ENCODE assay signal across 9 cellular contexts in the genomic region with DNA sequence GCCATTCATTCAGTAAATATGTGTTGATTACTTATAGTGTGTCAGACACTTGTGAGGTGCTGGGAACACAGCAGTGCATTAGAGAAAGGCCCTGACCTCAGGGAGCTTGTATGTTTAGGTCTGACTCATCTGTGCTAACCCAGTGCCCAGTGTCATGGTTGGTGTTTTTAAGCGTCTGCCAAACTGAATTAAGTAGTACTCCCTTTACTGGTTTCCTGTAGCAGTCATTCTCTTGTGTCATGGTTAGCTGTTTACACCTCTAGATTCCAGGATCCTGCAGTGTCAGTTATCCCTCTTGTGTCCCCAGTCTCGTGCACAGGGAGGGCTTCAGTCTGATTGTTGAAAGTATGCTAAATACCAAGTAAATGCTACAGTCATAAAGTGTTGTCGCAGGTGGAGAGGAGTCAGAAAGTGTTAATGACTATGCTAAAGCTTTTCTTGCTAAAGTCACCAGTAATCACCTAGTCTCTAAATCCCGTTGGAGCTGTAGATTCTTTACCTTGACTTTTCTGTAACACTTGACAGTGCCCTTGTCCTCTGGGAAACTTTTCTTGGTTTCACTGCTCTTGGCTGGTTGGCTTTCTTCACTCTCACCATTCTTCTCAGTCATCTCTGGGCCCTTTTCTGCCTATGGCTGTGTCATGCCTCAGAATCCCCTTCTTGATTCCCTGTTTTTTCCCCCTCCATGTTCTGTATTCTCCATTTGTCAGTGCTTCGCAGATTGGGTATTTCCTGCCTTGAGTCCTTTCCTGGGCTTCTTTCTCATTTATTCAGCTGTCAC. TPM values are rescaled to one million over a fixed set of nuclear protein-coding genes. Genes with fewer than 3 reads are reported as not detected.
A peak's percentile ranks its signal among the peaks of the same experiment; 100 is the strongest.
DNase-seq lines count a peak whose midpoint lies in the region; ATAC-seq, FAIRE-seq and TF ChIP-seq lines count a peak whose summit lies in the region.
"Had no signal": no experiment of that assay in that cellular context is flagged by ENCODE, and none has a peak within 500 bp of the region (broad histone marks: within the 10 kb centered on the region; RNA-seq: fewer than 3 reads in every experiment).

No MANE protein-coding gene starts in this region.

- no peak for TF ChIP-seq POLR2A in K562 (conservative IDR thresholded peaks at IDR 0.05)

- no peak for FAIRE-seq in K562 (lab: Jason Lieb, UNC)

- POLR2A ChIA-PET in activated CD4-positive, alpha-beta T cell treated with anti-CD3 and anti-CD28 coated beads for 36 hours (lab: Charles Lee), result no interaction called here
- POLR2A ChIA-PET in K562 (lab: Yijun Ruan, JAX), result interaction anchor here (0.8 to 5.1 kb wide), 5 partner anchors 8 to 73 kb away, joined by 3 to 30 read pairs (median 11); a partner anchor contains a TSS

- H3K9me3 ChIP-seq in K562 (replicated peaks; ENCODE audit: control insufficient read depth, insufficient read depth, low read depth, low read length), result no peaks in the 10 kb centered on the region

- H3K36me3 ChIP-seq in K562 (ENCODE audit: control insufficient read depth, insufficient read depth, low read length), result peaks cover 27% of the 10 kb centered on the region; the same call in 2 of the 3 replicates

- H3K27ac Mint-ChIP-seq in activated CD4-positive, alpha-beta T cell treated with anti-CD3 and anti-CD28 coated beads for 36 hours, result no peak overlapping the region
- peak overlapping the region; percentile 9 for H3K27ac Mint-ChIP-seq in progenitor cell of endocrine pancreas
- no peak overlapping the region for H3K27ac Mint-ChIP-seq in stimulated activated memory B cell treated with anti-CD40 and anti-IgM and Interleukin-4, amounts not matched to agents 10 μg/mL and 1 μg/mL and 100 μg/mL, for 72 hours

- H3K79me2 ChIP-seq in K562 (ENCODE audit: control insufficient read depth, insufficient read depth, low read length), result peaks cover 99% of the 10 kb centered on the region

- H3K9ac ChIP-seq in K562 (ENCODE audit: insufficient read depth in 1 of 2, low read depth in 2 of 2, low read length in 2 of 2), result peak overlapping the region in 1 of 2 experiments; percentile 37; a peak in 1 of 4 replicates

- DNase-seq in activated CD4-positive, alpha-beta T cell treated with anti-CD3 and anti-CD28 coated beads for 36 hours, result peak; percentile 19
- no peak for DNase-seq in activated CD4-positive, alpha-beta T cell treated with anti-CD3 and anti-CD28 coated beads, Interleukin-2, amount 50 U/mL, for 4 hours
- DNase-seq in K562 (ENCODE audit: extremely low read depth in 1 of 4, low spot score in 3 of 4) (no peak), progenitor cell of endocrine pancreas (ENCODE audit: low spot score, unreplicated experiment) (no peak), GM10266 (ENCODE audit: extremely low spot score) (no peak), GM13976 (ENCODE audit: low spot score) (no peak)
- DNase-seq: central memory CD4-positive, alpha-beta T cell had no signal

- no peaks in the 10 kb centered on the region for H3K27me3 Mint-ChIP-seq in activated CD4-positive, alpha-beta T cell treated with anti-CD3 and anti-CD28 coated beads for 36 hours
- no peaks in the 10 kb centered on the region for H3K27me3 Mint-ChIP-seq in progenitor cell of endocrine pancreas
- H3K27me3 Mint-ChIP-seq in stimulated activated memory B cell treated with anti-CD40 and anti-IgM and Interleukin-4, amounts not matched to agents 10 μg/mL and 1 μg/mL and 100 μg/mL, for 72 hours, result no peaks in the 10 kb centered on the region

- peaks cover 41% of the 10 kb centered on the region for H4K20me1 ChIP-seq in K562 (replicated peaks; ENCODE audit: control insufficient read depth, insufficient read depth, low read length)

- H3K4me1 ChIP-seq in K562 (replicated peaks in 1 of 2; ENCODE audit: control insufficient read depth in 2 of 2, insufficient read depth in 2 of 2, low read length in 2 of 2), result peaks cover 30 to 72% of the 10 kb centered on the region in 2 experiments

- no TSS peak for BruUV-seq in K562 (replicated peaks; lab: Mats Ljungman, UMichigan)

- H3K27me3 ChIP-seq in K562 (ENCODE audit: control insufficient read depth in 2 of 2, insufficient read depth in 2 of 2, low read length in 2 of 2), result no peaks in the 10 kb centered on the region

- no peaks in the 10 kb centered on the region for H3K36me3 Mint-ChIP-seq in activated CD4-positive, alpha-beta T cell treated with anti-CD3 and anti-CD28 coated beads for 36 hours (ENCODE audit: low read depth)
- no peaks in the 10 kb centered on the region for H3K36me3 Mint-ChIP-seq in progenitor cell of endocrine pancreas (ENCODE audit: insufficient read depth)
- H3K36me3 Mint-ChIP-seq in stimulated activated memory B cell treated with anti-CD40 and anti-IgM and Interleukin-4, amounts not matched to agents 10 μg/mL and 1 μg/mL and 100 μg/mL, for 72 hours, result peaks cover 8% of the 10 kb centered on the region

- peaks cover 9% of the 10 kb centered on the region for H3K9me1 ChIP-seq in K562 (ENCODE audit: control insufficient read depth, insufficient read depth, low read length)

- H3K9me3 Mint-ChIP-seq in activated CD4-positive, alpha-beta T cell treated with anti-CD3 and anti-CD28 coated beads for 36 hours (ENCODE audit: low read depth), result no peaks in the 10 kb centered on the region
- no peaks in the 10 kb centered on the region for H3K9me3 Mint-ChIP-seq in progenitor cell of endocrine pancreas (ENCODE audit: low read depth)
- H3K9me3 Mint-ChIP-seq in stimulated activated memory B cell treated with anti-CD40 and anti-IgM and Interleukin-4, amounts not matched to agents 10 μg/mL and 1 μg/mL and 100 μg/mL, for 72 hours, result no peaks in the 10 kb centered on the region

- ATAC-seq in activated CD4-positive, alpha-beta T cell treated with anti-CD3 and anti-CD28 coated beads for 36 hours, result peak; percentile 72
- peak; percentile 47 for ATAC-seq in HG03354 (IDR thresholded peaks at IDR 0.05; ENCODE audit: poor library complexity, severe bottlenecking, unreplicated experiment)
- peak; percentile 4; the same call in 2 of the 3 replicates for ATAC-seq in K562
- ATAC-seq in stimulated activated memory B cell treated with anti-CD40 and anti-IgM and Interleukin-4, amounts not matched to agents 10 μg/mL and 1 μg/mL and 100 μg/mL, for 72 hours, result no peak

- in situ Hi-C loops in K562 (cut with MboI) (no loop called here), GM13976 (cut with MboI; ENCODE audit: low sequenced_read_pairs, unreplicated experiment) (no loop called here)

- H3K4me2 ChIP-seq in K562 (ENCODE audit: insufficient read depth, low read length), result no peak overlapping the region; the same call in 1 of the 2 replicates

- intact Hi-C loops in activated CD4-positive, alpha-beta T cell treated with anti-CD3 and anti-CD28 coated beads for 36 hours (cut with DNase I, micrococcal nuclease), result no loop called here
- intact Hi-C loops in K562 (cut with micrococcal nuclease), result no loop called here

- WGBS in K562 (ENCODE audit: insufficient coverage, low coverage, missing lambda C conversion rate), result 48% methylated on average over 5 of the region's 5 CpGs

- peaks cover 30% of the 10 kb centered on the region for H3K4me1 Mint-ChIP-seq in activated CD4-positive, alpha-beta T cell treated with anti-CD3 and anti-CD28 coated beads for 36 hours
- peaks cover 25% of the 10 kb centered on the region for H3K4me1 Mint-ChIP-seq in progenitor cell of endocrine pancreas (ENCODE audit: low read depth)
- H3K4me1 Mint-ChIP-seq in stimulated activated memory B cell treated with anti-CD40 and anti-IgM and Interleukin-4, amounts not matched to agents 10 μg/mL and 1 μg/mL and 100 μg/mL, for 72 hours, result peaks cover 47% of the 10 kb centered on the region

- TF ChIP-seq RAD21 in K562 (CRISPR knock-in tag; conservative IDR thresholded peaks at IDR 0.05 in 1 of 2, IDR thresholded peaks at IDR 0.05 in 1 of 2), result no peak

- H3K4me3 Mint-ChIP-seq in activated CD4-positive, alpha-beta T cell treated with anti-CD3 and anti-CD28 coated beads for 36 hours, result no peak overlapping the region
- H3K4me3 Mint-ChIP-seq in progenitor cell of endocrine pancreas (ENCODE audit: low read depth), result no peak overlapping the region
- H3K4me3 Mint-ChIP-seq in stimulated activated memory B cell treated with anti-CD40 and anti-IgM and Interleukin-4, amounts not matched to agents 10 μg/mL and 1 μg/mL and 100 μg/mL, for 72 hours, result no peak overlapping the region

- no peak for TF ChIP-seq CTCF in K562 (IDR thresholded peaks at IDR 0.05 in 2 of 3, conservative IDR thresholded peaks at IDR 0.05 in 1 of 3; ENCODE audit: insufficient read depth in 2 of 3, low read depth in 1 of 3, low read length in 3 of 3)
- TF ChIP-seq CTCF in progenitor cell of endocrine pancreas (IDR thresholded peaks at IDR 0.05; ENCODE audit: unreplicated experiment), result no peak
- TF ChIP-seq CTCF in GM10266 (IDR thresholded peaks at IDR 0.05; ENCODE audit: control insufficient read depth, insufficient read depth, low read depth, missing control alignments), result no peak
- TF ChIP-seq CTCF in GM13976 (IDR thresholded peaks at IDR 0.05; ENCODE audit: borderline replicate concordance, control extremely low read depth, extremely low read depth, insufficient read depth, missing control alignments), result no peak

- CTCF ChIA-PET in activated CD4-positive, alpha-beta T cell treated with anti-CD3 and anti-CD28 coated beads for 36 hours (lab: Charles Lee), result interaction anchor here (1.0 to 1.1 kb wide), 2 partner anchors 11 to 14 kb away, joined by 3 read pairs; a partner anchor contains a TSS
- CTCF ChIA-PET in K562 (lab: Yijun Ruan, JAX; ENCODE audit: low intra/inter-chr PET ratio), result no interaction called here

- H3K4me3 ChIP-seq in K562, result no peak overlapping the region

- TF ChIP-seq EP300 in K562 (IDR thresholded peaks at IDR 0.05; ENCODE audit: low read length), result no peak

- H3K27ac ChIP-seq in K562 (ENCODE audit: extremely low read depth, low read depth, low read length), result peak overlapping the region; percentile 37; the same call in 2 of the 3 replicates

- H2AFZ ChIP-seq in K562 (ENCODE audit: low read depth, low read length), result no peak overlapping the region

RNA-seq across cellular contexts. Expression of a gene that starts 14.4 kb away (rescaled TPM):
- 10 to 100 TPM; 69.4 to 81.5 TPM for total RNA-seq in activated CD4-positive, alpha-beta T cell treated with anti-CD3 and anti-CD28 coated beads for 36 hours
- 52.8 and 60.6 TPM in 2 replicates for total RNA-seq in K562 (2011; cell fraction: chromatin; rRNA removed; ENCODE audit: low replicate concordance)
- 42.2 and 49.3 TPM in 2 replicates for total RNA-seq in K562 (2011; cell fraction: nucleolus; rRNA removed)
- 54.6 and 75.2 TPM in 2 replicates for total RNA-seq in K562 (2011; cell fraction: nucleoplasm; rRNA removed)
- total RNA-seq in K562 (2014; rRNA removed) (145 and 159 TPM in 2 replicates), K562 (2014; rRNA removed; fragmentation: Illumina TruSeq; extraction: Trizol) (59.0 and 78.5 TPM in 2 replicates), K562 (2015; rRNA removed; fragmentation: Illumina TruSeq; extraction: Trizol) (71.6 and 73.9 TPM in 2 replicates), K562 (2021) (95.9 and 98.2 TPM in 2 replicates), progenitor cell of endocrine pancreas (29.7 and 30.6 TPM in 2 replicates)
- polyA plus RNA-seq in K562 (2011; rRNA removed) (90.5 and 103 TPM in 2 replicates), K562 (2014; fragmentation: Illumina TruSeq; extraction: Trizol) (95.8 and 111 TPM in 2 replicates), K562 (2014; fragmentation: Nextera tagmentation; extraction: Ambion mirVana) (10 to 100 TPM; 84.6 to 86.7 TPM), K562 (2014; rRNA removed) (104 and 122 TPM in 2 replicates)
- 121 and 167 TPM in 2 replicates for polyA plus RNA-seq in K562 (2011; cell fraction: cytosol; rRNA removed)
- polyA plus RNA-seq in K562 (2011; cell fraction: nucleus; rRNA removed), result 54.4 and 62.7 TPM in 2 replicates
- polyA plus RNA-seq in K562 (2012), result 49.6 and 96.6 TPM in 2 replicates
- polyA minus RNA-seq in K562 (2011; rRNA and poly(A)+ RNA removed), result 98.7 and 137 TPM in 2 replicates
- 61.1 and 70.9 TPM in 2 replicates for polyA minus RNA-seq in K562 (2011; cell fraction: cytosol; rRNA and poly(A)+ RNA removed)
- 28.7 and 32.3 TPM in 2 replicates for polyA minus RNA-seq in K562 (2011; cell fraction: nucleus; rRNA and poly(A)+ RNA removed)
